In the genomic region with DNA sequence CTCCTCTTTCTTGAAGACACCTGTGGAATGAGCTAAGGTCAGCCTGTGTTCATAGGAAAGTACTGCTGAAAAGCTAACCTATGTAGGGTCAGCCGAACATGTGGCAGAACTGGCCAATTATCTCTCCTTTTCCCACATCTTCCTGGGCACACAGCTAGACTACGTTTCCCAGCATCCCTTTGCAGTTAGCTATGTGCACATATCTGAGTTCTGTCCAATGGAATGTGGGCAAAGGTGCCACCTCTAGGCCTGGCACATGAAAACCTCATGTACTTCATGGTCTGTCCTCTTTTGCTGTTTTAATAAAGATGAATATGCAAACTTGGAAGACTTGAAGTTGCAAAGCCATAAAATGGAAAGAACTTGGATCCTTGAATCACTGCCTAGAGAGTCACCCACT, we compare ENCODE assay signal across 1 cellular context.
A peak's percentile ranks its signal among the peaks of the same experiment; 100 is the strongest.
TF ChIP-seq lines count a peak whose summit lies in the region.

No MANE protein-coding gene starts in this region.

TF ChIP-seq in GM23338, 12 proteins besides CTCF, POLR2A, EP300 and RAD21 (continued from another document):
- TF ChIP-seq, protein P1, sequence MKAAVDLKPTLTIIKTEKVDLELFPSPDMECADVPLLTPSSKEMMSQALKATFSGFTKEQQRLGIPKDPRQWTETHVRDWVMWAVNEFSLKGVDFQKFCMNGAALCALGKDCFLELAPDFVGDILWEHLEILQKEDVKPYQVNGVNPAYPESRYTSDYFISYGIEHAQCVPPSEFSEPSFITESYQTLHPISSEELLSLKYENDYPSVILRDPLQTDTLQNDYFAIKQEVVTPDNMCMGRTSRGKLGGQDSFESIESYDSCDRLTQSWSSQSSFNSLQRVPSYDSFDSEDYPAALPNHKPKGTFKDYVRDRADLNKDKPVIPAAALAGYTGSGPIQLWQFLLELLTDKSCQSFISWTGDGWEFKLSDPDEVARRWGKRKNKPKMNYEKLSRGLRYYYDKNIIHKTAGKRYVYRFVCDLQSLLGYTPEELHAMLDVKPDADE (IDR thresholded peaks at IDR 0.05) = peak; percentile 24; the same call in 1 of the 2 replicates
- TF ChIP-seq NANOG (IDR thresholded peaks at IDR 0.05; ENCODE audit: borderline replicate concordance) = no peak
